In the genomic region with DNA sequence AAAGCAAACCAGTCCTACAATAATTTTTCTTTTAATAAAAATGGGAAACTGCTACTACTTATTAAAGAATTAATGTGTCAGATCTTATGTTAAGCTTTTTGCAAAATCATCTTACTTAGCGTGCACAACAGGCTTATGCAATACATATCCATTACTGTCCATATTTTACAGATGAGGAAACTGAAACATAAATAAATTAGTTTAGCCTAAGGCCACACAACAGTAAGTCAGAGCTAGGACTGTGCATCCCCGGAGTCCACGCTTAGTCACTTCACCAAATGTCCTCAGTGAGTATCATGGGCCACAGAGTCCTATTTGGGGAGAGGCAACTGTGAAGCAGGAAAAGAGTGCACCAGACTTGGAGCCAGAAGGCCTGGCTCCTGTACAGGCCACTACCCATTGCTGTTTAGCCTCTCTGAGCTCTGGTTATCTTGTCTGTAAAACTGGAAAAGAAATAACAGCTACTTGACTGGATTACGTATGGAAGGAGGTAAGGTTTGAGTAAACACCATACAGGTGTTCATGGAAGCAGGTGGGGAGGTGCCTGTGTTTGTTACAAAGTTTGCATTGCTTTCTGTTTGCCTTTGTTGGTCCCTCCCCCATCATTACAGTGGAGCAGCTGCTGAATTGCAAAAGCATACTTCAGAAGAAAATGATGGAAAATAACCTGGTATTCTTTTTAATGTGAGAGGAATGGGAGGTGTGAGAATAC, we compare ENCODE assay signal across 16 cellular contexts.
DNase-seq lines count a peak whose midpoint lies in the region; ATAC-seq, FAIRE-seq and TF ChIP-seq lines count a peak whose summit lies in the region.
"Had no signal": no experiment of that assay in that cellular context is flagged by ENCODE, and none has a peak within 500 bp of the region (broad histone marks: within the 10 kb centered on the region; RNA-seq: fewer than 3 reads in every experiment).

No MANE protein-coding gene starts in this region.

- no peaks in the 10 kb centered on the region for H4K20me1 ChIP-seq in H1 (replicated peaks in 1 of 2; ENCODE audit: control insufficient read depth in 1 of 2, insufficient read depth in 2 of 2, low read length in 2 of 2)

- H2BK5ac ChIP-seq in H1 (ENCODE audit: low read depth, low read length), result no peak overlapping the region

- no peaks in the 10 kb centered on the region for H3K79me2 ChIP-seq in H1 (ENCODE audit: control insufficient read depth in 1 of 2, insufficient read depth in 2 of 2, low read length in 2 of 2)
- H3K79me2 ChIP-seq: parathyroid adenoma had no signal

- H3K4ac ChIP-seq in H1 (replicated peaks; ENCODE audit: insufficient read length, low read depth, low read length), result no peak overlapping the region

- no peak overlapping the region for H3K14ac ChIP-seq in H1 (ENCODE audit: insufficient read length)

- H4K91ac ChIP-seq in H1 (replicated peaks; ENCODE audit: insufficient read length, low read length), result no peak overlapping the region

- no peaks in the 10 kb centered on the region for H3K79me1 ChIP-seq in H1 (ENCODE audit: low read depth, low read length)

- no peak overlapping the region for H4K5ac ChIP-seq in H1 (ENCODE audit: insufficient read length, low read depth, low read length)

- no peaks in the 10 kb centered on the region for H3K4me1 Mint-ChIP-seq in activated CD4-positive, alpha-beta memory T cell treated with anti-CD3 and anti-CD28 coated beads, Interleukin-2, amount 10 ng/mL, durations not matched to agents 7 days and 5 days

- no peak for FAIRE-seq in H1 (lab: Jason Lieb, UNC)

- H3K27ac Mint-ChIP-seq in activated CD4-positive, alpha-beta memory T cell treated with anti-CD3 and anti-CD28 coated beads, Interleukin-2, amount 10 ng/mL, durations not matched to agents 7 days and 5 days, result no peak overlapping the region
- H3K27ac Mint-ChIP-seq: activated naive CD8-positive, alpha-beta T cell treated with anti-CD3 and anti-CD28 coated beads, Interleukin-2, amount 10 ng/mL, durations not matched to agents 7 days and 5 days had no signal

- H3K27ac ChIP-seq in H1 (ENCODE audit: low read depth, low read length), result no peak overlapping the region
- H3K27ac ChIP-seq: parathyroid adenoma had no signal

- no peak for TF ChIP-seq EP300 in H1 (IDR thresholded peaks at IDR 0.05; ENCODE audit: borderline replicate concordance in 1 of 2, low read depth in 2 of 2, low read length in 2 of 2)

- H3K4me3 ChIP-seq in H1 (ENCODE audit: extremely low read depth in 1 of 4, insufficient read depth in 2 of 4, low read depth in 3 of 4, low read length in 4 of 4), result no peak overlapping the region
- H3K4me3 ChIP-seq: HAP-1, smooth muscle cell had no signal

- H2BK120ac ChIP-seq in H1 (replicated peaks; ENCODE audit: low read depth, low read length), result no peak overlapping the region

- H3K9ac ChIP-seq in H1 (replicated peaks in 1 of 4; ENCODE audit: extremely low read depth in 1 of 4, low read depth in 3 of 4, low read length in 3 of 4), result 0 out of 7 replicates have a peak overlapping the region, but pooled peaks of 1 of the 4 experiments have one; percentile 40
- H3K9ac ChIP-seq: parathyroid adenoma had no signal

- ATAC-seq in HG02610 (IDR thresholded peaks at IDR 0.05; ENCODE audit: unreplicated experiment) (no peak), GM18858 (IDR thresholded peaks at IDR 0.05; ENCODE audit: unreplicated experiment) (no peak)

- no peak overlapping the region for H2BK12ac ChIP-seq in H1 (ENCODE audit: low read depth, low read length)

- H3K4me1 ChIP-seq in H1 (replicated peaks in 1 of 4; ENCODE audit: control insufficient read depth in 3 of 4, insufficient read depth in 4 of 4, low read length in 3 of 4), result 0 out of 7 replicates have a peak, but pooled peaks cover 0 to 4% (median 0%) of the 10 kb centered on the region in 4 experiments
- H3K4me1 ChIP-seq: HAP-1, parathyroid adenoma had no signal

- TF ChIP-seq POLR2A in H1 (IDR thresholded peaks at IDR 0.05; ENCODE audit: control extremely low read depth in 1 of 2, low read depth in 2 of 2, low read length in 2 of 2), result no peak

- H3K56ac ChIP-seq in H1 (replicated peaks; ENCODE audit: insufficient read length, low read depth, low read length), result no peak overlapping the region

- peak overlapping the region; percentile 82; the same call in 1 of the 2 replicates for H2AFZ ChIP-seq in H1 (ENCODE audit: low read length)
- H2AFZ ChIP-seq: parathyroid adenoma had no signal

- no peak overlapping the region for H3K23ac ChIP-seq in H1 (ENCODE audit: insufficient read length)

- H2BK15ac ChIP-seq in H1 (ENCODE audit: low read length), result no peak overlapping the region

- peak; percentile 93 for DNase-seq in DMS153 (lab: John Stamatoyannopoulos, UW)
- DNase-seq in NCI-H1092 (lab: John Stamatoyannopoulos, UW), result peak; percentile 21
- DNase-seq in NCI-H510A treated with DMSO at 0.1 percent for 48 hours (lab: John Stamatoyannopoulos, UW), result peak; percentile 98
- no peak for DNase-seq in H1 (ENCODE audit: low read depth in 1 of 2, low spot score in 2 of 2)
- DNase-seq in activated CD4-positive, alpha-beta memory T cell treated with anti-CD3 and anti-CD28 coated beads, Interleukin-2, amount 10 ng/mL, durations not matched to agents 7 days and 5 days, result no peak
- DNase-seq in activated naive CD4-positive, alpha-beta T cell (lab: John Stamatoyannopoulos, UW), result no peak
- DNase-seq: activated CD4-positive, alpha-beta T cell treated with anti-CD3 and anti-CD28 coated beads for 4 hours; activated naive CD8-positive, alpha-beta T cell treated with anti-CD3 and anti-CD28 coated beads, Interleukin-2, amount 10 ng/mL, durations not matched to agents 7 days and 5 days; activated T-cell treated with anti-CD3 and anti-CD28 coated beads, Interleukin-2, amount 50 U/mL, for 1 hour; KG1; NCI-H524 had no signal

- WGBS in H1 (ENCODE audit: extremely low coverage in 1 of 2, insufficient coverage in 1 of 2, insufficient read length in 1 of 2, insufficient replicate concordance in 2 of 2, low coverage in 1 of 2, low lambda C conversion rate in 2 of 2, missing lambda C conversion rate in 1 of 2), 2 experiments, result 87% methylated on average over 4 of the region's 4 CpGs; no CpG with 5 or more reads in 1 of the 2 experiments

- no peak overlapping the region for H2AK5ac ChIP-seq in H1 (ENCODE audit: low read depth, low read length)

- CTCF ChIA-PET in H1 (lab: Charles Lee; ENCODE audit: partially characterized antibody), result interaction anchor here (1.1 to 2.5 kb wide), 6 partner anchors 11 to 183 kb away, joined by 3 to 11 read pairs (median 6); no protein-coding TSS in a partner anchor
- CTCF ChIA-PET in activated CD4-positive, alpha-beta memory T cell treated with anti-CD3 and anti-CD28 coated beads, Interleukin-2, amount 10 ng/mL, durations not matched to agents 7 days and 5 days (lab: Charles Lee), result interaction anchor here (2.0 kb wide), 1 partner anchor 10 kb away, joined by 5 read pairs; no protein-coding TSS in a partner anchor

- H2BK20ac ChIP-seq in H1 (ENCODE audit: low read length), result no peak overlapping the region

- TF ChIP-seq RAD21 in H1 (IDR thresholded peaks at IDR 0.05 in 1 of 2, conservative IDR thresholded peaks at IDR 0.05 in 1 of 2; ENCODE audit: low read depth in 2 of 2, low read length in 2 of 2), result no peak

- no peaks in the 10 kb centered on the region for H3K36me3 Mint-ChIP-seq in activated CD4-positive, alpha-beta memory T cell treated with anti-CD3 and anti-CD28 coated beads, Interleukin-2, amount 10 ng/mL, durations not matched to agents 7 days and 5 days (ENCODE audit: low read depth)
- H3K36me3 Mint-ChIP-seq: activated naive CD8-positive, alpha-beta T cell treated with anti-CD3 and anti-CD28 coated beads, Interleukin-2, amount 10 ng/mL, durations not matched to agents 7 days and 5 days had no signal

- no peaks in the 10 kb centered on the region for H3K9me3 Mint-ChIP-seq in activated CD4-positive, alpha-beta memory T cell treated with anti-CD3 and anti-CD28 coated beads, Interleukin-2, amount 10 ng/mL, durations not matched to agents 7 days and 5 days
- H3K9me3 Mint-ChIP-seq: activated naive CD8-positive, alpha-beta T cell treated with anti-CD3 and anti-CD28 coated beads, Interleukin-2, amount 10 ng/mL, durations not matched to agents 7 days and 5 days had no signal

- H3K27me3 ChIP-seq in H1 (replicated peaks in 1 of 4; ENCODE audit: control insufficient read depth in 3 of 4, extremely low read depth in 1 of 4, insufficient read depth in 3 of 4, low read length in 3 of 4), result no peaks in the 10 kb centered on the region

- H3K4me3 Mint-ChIP-seq in activated CD4-positive, alpha-beta memory T cell treated with anti-CD3 and anti-CD28 coated beads, Interleukin-2, amount 10 ng/mL, durations not matched to agents 7 days and 5 days, result no peak overlapping the region
- H3K4me3 Mint-ChIP-seq: activated naive CD8-positive, alpha-beta T cell treated with anti-CD3 and anti-CD28 coated beads, Interleukin-2, amount 10 ng/mL, durations not matched to agents 7 days and 5 days had no signal

- H3K4me2 ChIP-seq in H1 (ENCODE audit: insufficient read depth in 1 of 2, low read depth in 2 of 2, low read length in 2 of 2), result no peak overlapping the region
- H3K4me2 ChIP-seq: smooth muscle cell had no signal

- POLR2A ChIA-PET in H1 (lab: Charles Lee; ENCODE audit: partially characterized antibody), result no interaction called here
- POLR2A ChIA-PET in activated CD4-positive, alpha-beta memory T cell treated with anti-CD3 and anti-CD28 coated beads, Interleukin-2, amount 10 ng/mL, durations not matched to agents 7 days and 5 days (lab: Charles Lee), result no interaction called here

- no peak overlapping the region for H3K18ac ChIP-seq in H1 (ENCODE audit: extremely low read depth, low read length)

- peaks cover 14% of the 10 kb centered on the region for H3K27me3 Mint-ChIP-seq in activated CD4-positive, alpha-beta memory T cell treated with anti-CD3 and anti-CD28 coated beads, Interleukin-2, amount 10 ng/mL, durations not matched to agents 7 days and 5 days

- H4K8ac ChIP-seq in H1 (ENCODE audit: extremely low read depth, insufficient read depth, low read length), result no peak overlapping the region

- no peaks in the 10 kb centered on the region for H3K23me2 ChIP-seq in H1 (ENCODE audit: low read depth, low read length)

- no peaks in the 10 kb centered on the region for H3K36me3 ChIP-seq in H1 (ENCODE audit: control insufficient read depth in 2 of 4, insufficient read depth in 4 of 4, low read length in 3 of 4)
- H3K36me3 ChIP-seq: HAP-1 had no signal

- TF ChIP-seq CTCF in H1 (IDR thresholded peaks at IDR 0.05; ENCODE audit: control extremely low read depth in 1 of 3, insufficient read depth in 1 of 3, low read depth in 1 of 3, low read length in 3 of 3), result no peak

- H3K9me3 ChIP-seq in H1 (ENCODE audit: insufficient read depth in 2 of 2, low read depth in 1 of 2, low read length in 1 of 2), result no peaks in the 10 kb centered on the region
- H3K9me3 ChIP-seq: HAP-1 had no signal

TF ChIP-seq in H1, 55 proteins besides CTCF, POLR2A, EP300 and RAD21 (continues in another document):
- TF ChIP-seq KDM4A (IDR thresholded peaks at IDR 0.05; ENCODE audit: low read depth, low read length, severe bottlenecking) (no peak), GABPA (IDR thresholded peaks at IDR 0.05; ENCODE audit: borderline replicate concordance, insufficient read depth, low read length) (no peak), NRF1 (IDR thresholded peaks at IDR 0.05; ENCODE audit: low read depth, low read length) (no peak)

Comparison
In these comparisons a context has a peak if more than half of its experiments do, and no peak if none do; other contexts are left out.
1. DNase-seq: peak in DMS153 (single experiment), NCI-H1092 (single experiment) and NCI-H510A treated with DMSO at 0.1 percent for 48 hours (single experiment); none in H1 (0 of 2), activated CD4-positive, alpha-beta memory T cell treated with anti-CD3 and anti-CD28 coated beads, Interleukin-2, amount 10 ng/mL, durations not matched to agents 7 days and 5 days (single experiment) and activated naive CD4-positive, alpha-beta T cell (0 of 4).